ENCODE assay signal across 8 cellular contexts in the genomic region with DNA sequence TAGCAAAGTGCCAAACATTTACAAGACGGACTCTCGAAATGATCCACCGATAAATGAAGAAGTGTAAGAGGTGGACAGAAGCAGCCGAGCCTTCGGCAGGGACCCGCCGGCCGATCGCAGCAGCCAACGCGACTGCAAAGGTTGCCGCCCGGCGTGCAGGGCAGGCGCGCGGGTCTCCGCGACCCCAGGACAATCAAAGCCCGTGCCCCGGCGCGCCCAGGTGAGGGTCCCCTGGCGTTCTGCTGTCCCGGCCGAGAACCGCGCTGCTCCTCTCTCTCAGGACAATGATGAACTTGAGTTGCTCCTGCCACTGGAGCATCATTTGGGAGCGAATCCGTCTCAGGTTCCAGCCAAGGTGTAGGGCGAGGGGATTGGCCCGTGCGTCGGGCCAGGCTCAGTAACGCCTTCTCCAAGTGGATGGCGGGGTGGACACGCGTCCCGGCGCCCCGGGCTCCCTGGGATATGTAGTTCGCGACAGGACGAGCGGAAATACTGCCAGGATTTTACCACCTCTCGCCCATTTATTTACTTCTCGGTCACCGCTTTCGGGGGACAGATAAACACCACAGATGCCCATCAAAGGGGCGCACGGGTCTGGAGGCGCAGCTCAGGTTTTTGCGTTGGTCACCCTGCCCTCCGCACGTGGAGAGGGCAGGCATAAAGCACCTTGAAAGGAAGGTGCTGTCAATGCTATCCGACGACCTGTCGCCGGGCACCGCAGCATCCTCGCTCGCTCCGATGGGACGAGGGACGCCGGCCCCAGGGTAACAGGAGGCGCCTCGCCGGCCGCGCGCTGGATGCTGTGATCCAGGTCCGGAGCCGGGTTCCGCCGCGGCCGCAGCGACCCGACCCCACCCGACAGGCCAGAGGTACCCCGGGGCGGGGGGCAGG. TPM values are rescaled to one million over a fixed set of nuclear protein-coding genes. Genes with fewer than 3 reads are reported as not detected.
DNase-seq lines count a peak whose midpoint lies in the region; TF ChIP-seq lines count a peak whose summit lies in the region.

Gene BIVM (plus strand): TSS at position 467 of the 891 bp plus-strand sequence. CDS start 8,149 bp downstream, outside the sequence.
Gene POGLUT2 (minus strand): TSS at position 324 of the 891 bp plus-strand sequence. CDS start 306 bp downstream, at position 18.

- no peak for TF ChIP-seq POLR2A in tibial nerve (IDR thresholded peaks at IDR 0.05)

- H3K36me3 Mint-ChIP-seq in HFFc6 (ENCODE audit: low read depth) = peaks cover 8% of the 10 kb centered on the region; the same call in 1 of the 2 replicates
- peaks cover 3% of the 10 kb centered on the region for H3K36me3 Mint-ChIP-seq in activated naive CD8-positive, alpha-beta T cell

- no peaks in the 10 kb centered on the region for H3K27me3 ChIP-seq in tibial nerve

- peak within 1 kb of the TSS; percentile 88 for H3K27ac Mint-ChIP-seq in HFFc6
- peak within 1 kb of the TSS; percentile 86 for H3K27ac Mint-ChIP-seq in activated naive CD8-positive, alpha-beta T cell

- peak within 1 kb of the TSS; percentile 96 for H3K4me3 Mint-ChIP-seq in HFFc6
- peak within 1 kb of the TSS; percentile 94 for H3K4me3 Mint-ChIP-seq in activated naive CD8-positive, alpha-beta T cell

- peaks cover 0 to 31% (median 3%) of the 10 kb centered on the region in 4 donors for H3K4me1 ChIP-seq in tibial nerve

- no peak for TF ChIP-seq CTCF in HFFc6 (IDR thresholded peaks at IDR 0.05)
- TF ChIP-seq CTCF in tibial nerve (IDR thresholded peaks at IDR 0.05) = peak in 1 of 5 experiments; percentile 16

- DNase-seq in HFFc6 (peak; percentile 92), NCI-H1048 (lab: John Stamatoyannopoulos, UW) (peak; percentile 87), SKM-1 treated with dmso at 0.1 percent for 144 hours (lab: John Stamatoyannopoulos, UW; ENCODE audit: unreplicated experiment) (peak; percentile 79), glomerular visceral epithelial cell (ENCODE audit: extremely low spot score) (peak; percentile 92), nucleus accumbens (lab: John Stamatoyannopoulos, UW) (peak; percentile 12 to 95 (median 82)), tibial nerve (ENCODE audit: low spot score in 2 of 2) (peak; percentile 83 to 84)

- H3K27ac ChIP-seq in tibial nerve = peak within 1 kb of the TSS; percentile 6 to 88 (median 78)

- H3K27me3 Mint-ChIP-seq in HFFc6 (ENCODE audit: insufficient read depth) = no peaks in the 10 kb centered on the region; the same call in 1 of the 2 replicates
- H3K27me3 Mint-ChIP-seq in activated naive CD8-positive, alpha-beta T cell = no peaks in the 10 kb centered on the region

- TF ChIP-seq EP300 in tibial nerve (IDR thresholded peaks at IDR 0.05) = peak in 1 of 2 donors; percentile 60

- no peaks in the 10 kb centered on the region for H3K9me3 Mint-ChIP-seq in HFFc6
- no peaks in the 10 kb centered on the region for H3K9me3 Mint-ChIP-seq in activated naive CD8-positive, alpha-beta T cell (ENCODE audit: low read depth)

- H3K4me3 ChIP-seq in GM08714 (ENCODE audit: low read length) = peak within 1 kb of the TSS; percentile 72
- H3K4me3 ChIP-seq in tibial nerve = peak within 1 kb of the TSS; percentile 57 to 98 (median 84)

- peaks cover 47% of the 10 kb centered on the region for H3K4me1 Mint-ChIP-seq in HFFc6 (ENCODE audit: low read depth)
- peaks cover 27% of the 10 kb centered on the region for H3K4me1 Mint-ChIP-seq in activated naive CD8-positive, alpha-beta T cell (ENCODE audit: low read depth)

- H3K36me3 ChIP-seq in tibial nerve = peaks cover 0 to 7% (median 0%) of the 10 kb centered on the region in 3 donors

- H3K9me3 ChIP-seq in tibial nerve = no peaks in the 10 kb centered on the region

- WGBS in tibial nerve, 2 donors = 0% methylated on average over 60 to 68 of the region's 83 CpGs

RNA-seq across cellular contexts. Expression of gene BIVM, which starts in this region (rescaled TPM):
- total RNA-seq in HFFc6 (2021; fragmentation: NEBNext Ultra II Directional; extraction: Animal tissue kit (Norgen Biotek cat#: 25700)) = 10 to 100 TPM; 16.6 to 24.0 (median 18.9) TPM
- 10 to 100 TPM; 11.8 to 33.5 (median 19.1) TPM for total RNA-seq in tibial nerve

RNA-seq across cellular contexts. Expression of gene POGLUT2, which starts in this region (rescaled TPM):
- 10 to 100 TPM; 12.0 to 26.8 (median 13.8) TPM for total RNA-seq in HFFc6 (2021; fragmentation: NEBNext Ultra II Directional; extraction: Animal tissue kit (Norgen Biotek cat#: 25700))
- total RNA-seq in tibial nerve = 1 to 10 TPM; 4.5 to 6.6 (median 6.0) TPM

Comparison
In these comparisons a context has a peak if more than half of its experiments do, and no peak if none do; other contexts are left out.
1. Peak in every context shown above with its lines: DNase-seq, H3K4me3 ChIP-seq and H3K27ac ChIP-seq.